In the genomic region with DNA sequence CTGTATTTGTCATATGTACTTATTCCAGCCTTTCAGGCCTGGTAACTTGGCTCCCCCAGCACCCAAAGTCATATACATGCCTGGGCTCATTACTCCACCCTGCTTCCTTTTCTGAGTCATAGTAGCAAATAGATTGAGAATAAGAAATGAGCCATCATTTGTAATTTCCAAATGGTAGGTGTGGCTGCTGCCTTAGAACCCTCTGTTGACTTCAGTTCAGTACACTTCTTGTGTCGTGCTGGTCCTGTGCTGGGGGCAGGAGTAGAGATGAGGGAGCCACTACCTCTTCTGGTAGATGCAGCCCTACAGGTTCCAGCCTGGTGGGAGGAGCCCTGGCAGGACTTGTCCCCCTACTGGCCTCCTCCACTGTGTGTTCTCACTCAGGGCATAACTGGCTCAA, we compare ENCODE assay signal across 10 cellular contexts. TPM values are rescaled to one million over a fixed set of nuclear protein-coding genes. Genes with fewer than 3 reads are reported as not detected.
DNase-seq lines count a peak whose midpoint lies in the region; ATAC-seq and TF ChIP-seq lines count a peak whose summit lies in the region.
"Had no signal": no experiment of that assay in that cellular context is flagged by ENCODE, and none has a peak within 500 bp of the region (broad histone marks: within the 10 kb centered on the region; RNA-seq: fewer than 3 reads in every experiment).

No MANE protein-coding gene starts in this region.

- H3K36me3 Mint-ChIP-seq in activated naive CD8-positive, alpha-beta T cell treated with anti-CD3 and anti-CD28 coated beads, Interleukin-2, amount 50 U/mL, for 24 hours (ENCODE audit: low read depth), result peaks cover 18% of the 10 kb centered on the region
- peaks cover 3% of the 10 kb centered on the region for H3K36me3 Mint-ChIP-seq in activated naive CD8-positive, alpha-beta T cell treated with anti-CD3 and anti-CD28 coated beads for 36 hours
- peaks cover 32% of the 10 kb centered on the region for H3K36me3 Mint-ChIP-seq in type B pancreatic cell
- peaks cover 26% of the 10 kb centered on the region for H3K36me3 Mint-ChIP-seq in chondrocyte (ENCODE audit: low read depth)

- H3K4me3 ChIP-seq in esophagus (ENCODE audit: low read depth in 1 of 2, low read length in 2 of 2), result no peak overlapping the region
- H3K4me3 ChIP-seq: heart right ventricle had no signal

- DNase-seq in activated naive CD8-positive, alpha-beta T cell treated with anti-CD3 and anti-CD28 coated beads, Interleukin-2, amount 50 U/mL, for 24 hours, result no peak
- DNase-seq in activated naive CD8-positive, alpha-beta T cell treated with anti-CD3 and anti-CD28 coated beads for 36 hours, result no peak
- DNase-seq in MV-4-11 (lab: John Stamatoyannopoulos, UW), result peak; percentile 19
- DNase-seq in type B pancreatic cell (ENCODE audit: extremely low spot score, unreplicated experiment), result no peak
- no peak for DNase-seq in effector CD8-positive, alpha-beta T cell (lab: John Stamatoyannopoulos, UW)
- no peak for DNase-seq in chondrocyte (ENCODE audit: low spot score)
- DNase-seq in NCI-H1694 treated with DMSO at 0.1 percent for 48 hours (lab: John Stamatoyannopoulos, UW), result no peak
- DNase-seq: heart right ventricle had no signal

- H3K27me3 Mint-ChIP-seq in activated naive CD8-positive, alpha-beta T cell treated with anti-CD3 and anti-CD28 coated beads, Interleukin-2, amount 50 U/mL, for 24 hours, result no peaks in the 10 kb centered on the region
- no peaks in the 10 kb centered on the region for H3K27me3 Mint-ChIP-seq in activated naive CD8-positive, alpha-beta T cell treated with anti-CD3 and anti-CD28 coated beads for 36 hours
- H3K27me3 Mint-ChIP-seq in type B pancreatic cell, result no peaks in the 10 kb centered on the region
- no peaks in the 10 kb centered on the region for H3K27me3 Mint-ChIP-seq in chondrocyte (ENCODE audit: low read depth)

- peaks cover 12% of the 10 kb centered on the region for H3K4me1 Mint-ChIP-seq in activated naive CD8-positive, alpha-beta T cell treated with anti-CD3 and anti-CD28 coated beads, Interleukin-2, amount 50 U/mL, for 24 hours
- H3K4me1 Mint-ChIP-seq in activated naive CD8-positive, alpha-beta T cell treated with anti-CD3 and anti-CD28 coated beads for 36 hours, result peaks cover 7% of the 10 kb centered on the region
- peaks cover 8% of the 10 kb centered on the region for H3K4me1 Mint-ChIP-seq in type B pancreatic cell (ENCODE audit: unreplicated experiment)
- peaks cover 4% of the 10 kb centered on the region for H3K4me1 Mint-ChIP-seq in chondrocyte (ENCODE audit: low read depth)

- peak overlapping the region; percentile 90 to 98 for H3K27ac ChIP-seq in esophagus (ENCODE audit: low read depth in 2 of 2, low read length in 1 of 2)
- H3K27ac ChIP-seq: heart right ventricle had no signal

- H3K36me3 ChIP-seq in esophagus (ENCODE audit: control insufficient read depth in 2 of 2, insufficient read depth in 2 of 2, low read length in 1 of 2), result peaks cover 15 to 21% of the 10 kb centered on the region in 2 donors

- H3K4me1 ChIP-seq in esophagus (ENCODE audit: control insufficient read depth in 2 of 2, insufficient read depth in 2 of 2, low read length in 1 of 2), result peaks cover 0 to 14% of the 10 kb centered on the region in 2 donors

- H3K27ac Mint-ChIP-seq in activated naive CD8-positive, alpha-beta T cell treated with anti-CD3 and anti-CD28 coated beads, Interleukin-2, amount 50 U/mL, for 24 hours, result peak overlapping the region; percentile 80
- H3K27ac Mint-ChIP-seq in activated naive CD8-positive, alpha-beta T cell treated with anti-CD3 and anti-CD28 coated beads for 36 hours, result no peak overlapping the region
- H3K27ac Mint-ChIP-seq in type B pancreatic cell (peak overlapping the region; percentile 97), chondrocyte (ENCODE audit: unreplicated experiment) (no peak overlapping the region)

- H3K9me3 Mint-ChIP-seq in activated naive CD8-positive, alpha-beta T cell treated with anti-CD3 and anti-CD28 coated beads, Interleukin-2, amount 50 U/mL, for 24 hours, result no peaks in the 10 kb centered on the region
- H3K9me3 Mint-ChIP-seq in activated naive CD8-positive, alpha-beta T cell treated with anti-CD3 and anti-CD28 coated beads for 36 hours, result no peaks in the 10 kb centered on the region
- H3K9me3 Mint-ChIP-seq in type B pancreatic cell, result no peaks in the 10 kb centered on the region
- no peaks in the 10 kb centered on the region for H3K9me3 Mint-ChIP-seq in chondrocyte (ENCODE audit: low read depth)

- WGBS in esophagus, 2 donors, result 34 to 41% methylated on average over 1 of the region's 1 CpG

- H3K27me3 ChIP-seq in esophagus (ENCODE audit: control insufficient read depth in 1 of 2, insufficient read depth in 2 of 2, low read length in 2 of 2), result no peaks in the 10 kb centered on the region
- H3K27me3 ChIP-seq: heart right ventricle had no signal

- TF ChIP-seq CTCF in type B pancreatic cell (conservative IDR thresholded peaks at IDR 0.05) (no peak), chondrocyte (IDR thresholded peaks at IDR 0.05) (no peak)

- no peaks in the 10 kb centered on the region for H3K9me3 ChIP-seq in esophagus (ENCODE audit: control insufficient read depth in 2 of 2, insufficient read depth in 1 of 2, low read depth in 1 of 2, low read length in 1 of 2)
- H3K9me3 ChIP-seq: heart right ventricle had no signal

- peak; percentile 91 for ATAC-seq in activated naive CD8-positive, alpha-beta T cell treated with anti-CD3 and anti-CD28 coated beads, Interleukin-2, amount 50 U/mL, for 24 hours

- H3K4me3 Mint-ChIP-seq in activated naive CD8-positive, alpha-beta T cell treated with anti-CD3 and anti-CD28 coated beads, Interleukin-2, amount 50 U/mL, for 24 hours, result no peak overlapping the region
- H3K4me3 Mint-ChIP-seq in activated naive CD8-positive, alpha-beta T cell treated with anti-CD3 and anti-CD28 coated beads for 36 hours, result no peak overlapping the region
- H3K4me3 Mint-ChIP-seq in type B pancreatic cell (peak overlapping the region; percentile 66), chondrocyte (ENCODE audit: unreplicated experiment) (no peak overlapping the region)

RNA-seq across cellular contexts. Expression of a gene that starts 11.1 kb away (rescaled TPM):
- 10 to 100 TPM; 18.0 to 18.8 TPM for total RNA-seq in activated naive CD8-positive, alpha-beta T cell treated with anti-CD3 and anti-CD28 coated beads for 36 hours
- 10 to 100 TPM; 43.4 to 80.7 TPM for polyA plus RNA-seq in esophagus
- total RNA-seq in type B pancreatic cell (ENCODE audit: low replicate concordance), result 38.1 and 51.3 TPM in 2 replicates
- 21.4 to 29.1 TPM (median 21.7 TPM) in 3 replicates for total RNA-seq in chondrocyte

RNA-seq across cellular contexts. Expression of a gene that starts 39.5 kb away (rescaled TPM):
- total RNA-seq in activated naive CD8-positive, alpha-beta T cell treated with anti-CD3 and anti-CD28 coated beads for 36 hours, result not detected
- not detected for polyA plus RNA-seq in esophagus
- total RNA-seq in type B pancreatic cell (ENCODE audit: low replicate concordance) (not detected in 2 replicates), chondrocyte (not detected in 3 replicates)
- total RNA-seq: heart right ventricle; T-helper 1 cell treated with Interleukin-12 subunit alpha and Interleukin-12 subunit beta and Interleukin-4 antibody, amounts not matched to agents 30 ng/mL and 1 ng/mL, for 36 hours had no signal
- polyA plus RNA-seq: heart right ventricle had no signal

RNA-seq across cellular contexts. Expression of a gene that starts 40.2 kb away (rescaled TPM):
- total RNA-seq in activated naive CD8-positive, alpha-beta T cell treated with anti-CD3 and anti-CD28 coated beads for 36 hours, result 10 to 100 TPM; 27.5 to 29.6 TPM
- 10 to 100 TPM; 24.2 to 32.4 TPM for polyA plus RNA-seq in esophagus
- 11.2 and 24.3 TPM in 2 replicates for total RNA-seq in type B pancreatic cell (ENCODE audit: low replicate concordance)
- 1.2 to 1.5 TPM (median 1.3 TPM) in 3 replicates for total RNA-seq in chondrocyte

Comparison
In these comparisons a context has a peak if more than half of its experiments do, and no peak if none do; other contexts are left out.
1. H3K27ac Mint-ChIP-seq: peak in activated naive CD8-positive, alpha-beta T cell treated with anti-CD3 and anti-CD28 coated beads, Interleukin-2, amount 50 U/mL, for 24 hours (single experiment) and type B pancreatic cell (single experiment); none in activated naive CD8-positive, alpha-beta T cell treated with anti-CD3 and anti-CD28 coated beads for 36 hours (single experiment) and chondrocyte (single experiment).